2 cellular contexts compared by ENCODE assay signal in genomic region chr19:1232231-1232637, GRCh38.
TF ChIP-seq lines count a peak whose summit lies in the region.

No MANE protein-coding gene starts in this region.

TF ChIP-seq in H1, 55 proteins besides CTCF, POLR2A, EP300 and RAD21:
- no peak for TF ChIP-seq KDM4A (IDR thresholded peaks at IDR 0.05; ENCODE audit: low read depth, low read length, severe bottlenecking)
- TF ChIP-seq PHF8 (conservative IDR thresholded peaks at IDR 0.05; ENCODE audit: low read depth, low read length) = no peak
- TF ChIP-seq RFX5 (IDR thresholded peaks at IDR 0.05; ENCODE audit: borderline replicate concordance, low read depth, low read length) = no peak
- no peak for TF ChIP-seq CHD7 (IDR thresholded peaks at IDR 0.05; ENCODE audit: insufficient replicate concordance, low read length)
- no peak for TF ChIP-seq KDM1A (IDR thresholded peaks at IDR 0.05; ENCODE audit: borderline replicate concordance, low read length)
- TF ChIP-seq RXRA (IDR thresholded peaks at IDR 0.05; ENCODE audit: insufficient read depth, low read depth, low read length) = no peak
- no peak for TF ChIP-seq SIRT6 (IDR thresholded peaks at IDR 0.05; ENCODE audit: low read length)
- TF ChIP-seq RNF2 (IDR thresholded peaks at IDR 0.05; ENCODE audit: borderline replicate concordance, low read depth, low read length, missing control alignments, poor library complexity, severe bottlenecking) = no peak
- TF ChIP-seq TBP (IDR thresholded peaks at IDR 0.05; ENCODE audit: low read depth, low read length) = no peak

TF ChIP-seq in liver, 16 proteins besides CTCF, POLR2A, EP300 and RAD21:
- TF ChIP-seq GABPA (IDR thresholded peaks at IDR 0.05 in 1 of 2, conservative IDR thresholded peaks at IDR 0.05 in 1 of 2) (no peak), RXRA (IDR thresholded peaks at IDR 0.05) (no peak), ZBTB33 (IDR thresholded peaks at IDR 0.05) (no peak), MAX (IDR thresholded peaks at IDR 0.05) (no peak), REST (IDR thresholded peaks at IDR 0.05) (no peak), HNF4A (conservative IDR thresholded peaks at IDR 0.05) (no peak), YY1 (IDR thresholded peaks at IDR 0.05) (no peak), EGR1 (IDR thresholded peaks at IDR 0.05; ENCODE audit: low read depth in 2 of 2) (no peak), HNF4G (IDR thresholded peaks at IDR 0.05) (no peak), JUND (IDR thresholded peaks at IDR 0.05) (no peak), SP1 (IDR thresholded peaks at IDR 0.05) (no peak), ATF3 (IDR thresholded peaks at IDR 0.05) (no peak), FOXA2 (IDR thresholded peaks at IDR 0.05) (no peak)
TF ChIP-seq in liver: peak in this region for 0.
